Comparison of ENCODE assay signal across 1 cellular context in genomic region chr14:69259531-69260245, GRCh38.
TF ChIP-seq lines count a peak whose summit lies in the region.

Gene GALNT16 (plus strand): TSS chr14:69260158. CDS start chr14:69260291, 133 bp downstream.

TF ChIP-seq in H1, 55 proteins besides CTCF, POLR2A, EP300 and RAD21:
- TF ChIP-seq YY1 (IDR thresholded peaks at IDR 0.05; ENCODE audit: low read depth, low read length) (no peak), TAF1 (IDR thresholded peaks at IDR 0.05; ENCODE audit: low read depth, low read length) (0 out of 2 replicates have a peak, but pooled peaks have one; percentile 28), PHF8 (conservative IDR thresholded peaks at IDR 0.05; ENCODE audit: low read depth, low read length) (0 out of 2 replicates have a peak, but pooled peaks have one; percentile 39), TCF12 (IDR thresholded peaks at IDR 0.05; ENCODE audit: low read depth, low read length) (no peak), E2F6 (IDR thresholded peaks at IDR 0.05) (peak; percentile 37), KDM1A (IDR thresholded peaks at IDR 0.05; ENCODE audit: borderline replicate concordance, low read length) (no peak), GTF2F1 (IDR thresholded peaks at IDR 0.05; ENCODE audit: borderline replicate concordance, low read depth, low read length) (no peak), RBBP5 (IDR thresholded peaks at IDR 0.05; ENCODE audit: borderline replicate concordance, low read depth, low read length) (peak; percentile 46; the same call in 1 of the 2 replicates), BACH1 (IDR thresholded peaks at IDR 0.05; ENCODE audit: low read length) (peak; percentile 54; the same call in 1 of the 2 replicates), CHD2 (IDR thresholded peaks at IDR 0.05; ENCODE audit: low read length) (no peak), RNF2 (IDR thresholded peaks at IDR 0.05; ENCODE audit: borderline replicate concordance, low read depth, low read length, missing control alignments, poor library complexity, severe bottlenecking) (peak; percentile 8), EZH2 (IDR thresholded peaks at IDR 0.05; ENCODE audit: low read depth, low read length, severe bottlenecking) (peak; percentile 42), ASH2L (IDR thresholded peaks at IDR 0.05; ENCODE audit: low read length) (peak; percentile 69), MAX (IDR thresholded peaks at IDR 0.05) (no peak), SRF (IDR thresholded peaks at IDR 0.05; ENCODE audit: low read depth, low read length) (no peak), CBX5 (IDR thresholded peaks at IDR 0.05; ENCODE audit: low read depth, low read length) (no peak), FOSL1 (IDR thresholded peaks at IDR 0.05; ENCODE audit: insufficient read depth, low read depth, low read length) (0 out of 2 replicates have a peak, but pooled peaks have one; percentile 50), USF2 (IDR thresholded peaks at IDR 0.05; ENCODE audit: low read length) (no peak), SUZ12 (IDR thresholded peaks at IDR 0.05; ENCODE audit: low read length) (peak; percentile 70; the same call in 1 of the 2 replicates), ZNF274 (IDR thresholded peaks at IDR 0.05; ENCODE audit: borderline replicate concordance, extremely low read depth, low read length) (no peak), KDM4A (IDR thresholded peaks at IDR 0.05; ENCODE audit: low read depth, low read length, severe bottlenecking) (peak; percentile 84)
